In the genomic region with DNA sequence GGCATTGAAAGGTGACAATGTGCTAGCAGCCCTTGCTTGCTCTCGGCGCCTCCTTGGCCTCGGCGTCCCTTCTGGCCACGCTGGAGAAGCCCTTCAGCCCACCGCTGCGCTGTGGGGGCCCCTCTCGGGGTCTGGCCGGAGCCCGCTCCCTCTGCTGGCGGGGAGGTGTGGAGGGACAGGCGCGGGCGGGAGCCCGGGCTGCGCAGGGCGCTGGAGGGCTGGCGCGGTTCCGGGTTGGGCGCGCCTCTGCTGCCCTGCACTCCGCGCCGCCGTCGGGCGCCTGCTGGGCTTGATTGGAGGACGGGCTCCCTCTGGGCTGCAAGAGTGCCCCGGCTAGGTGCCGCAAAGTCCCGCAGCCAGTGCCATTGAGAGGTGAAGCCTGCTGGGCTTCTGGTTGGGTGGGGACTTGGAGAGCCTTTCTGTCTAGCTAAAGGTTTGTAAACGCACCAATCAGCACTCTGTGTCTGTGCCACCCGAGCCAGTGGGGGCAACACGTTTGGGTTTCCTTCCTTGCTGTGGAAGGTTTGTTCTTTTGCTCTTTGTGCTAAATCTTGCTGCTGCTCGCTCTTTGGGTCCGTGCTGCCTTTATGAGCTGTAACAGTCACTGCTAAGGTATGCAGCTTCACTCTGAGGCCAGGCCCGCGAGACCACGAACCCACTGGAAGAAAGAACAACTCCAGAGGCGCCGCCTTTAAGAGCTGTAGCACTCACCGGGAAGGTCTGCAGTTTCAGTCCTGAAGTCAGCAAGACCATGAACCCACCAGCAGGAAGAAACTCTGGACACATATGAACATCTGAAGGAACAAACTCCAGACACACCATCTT, we compare ENCODE assay signal across 11 cellular contexts. TPM values are rescaled to one million over a fixed set of nuclear protein-coding genes. Genes with fewer than 3 reads are reported as not detected.
DNase-seq lines count a peak whose midpoint lies in the region; ATAC-seq and TF ChIP-seq lines count a peak whose summit lies in the region.
"Had no signal": no experiment of that assay in that cellular context is flagged by ENCODE, and none has a peak within 500 bp of the region (broad histone marks: within the 10 kb centered on the region; RNA-seq: fewer than 3 reads in every experiment).

No MANE protein-coding gene starts in this region.

- TF ChIP-seq CTCF in AG10803 (conservative IDR thresholded peaks at IDR 0.05; ENCODE audit: low read length) (no peak), astrocyte of the spinal cord (IDR thresholded peaks at IDR 0.05; ENCODE audit: low read depth, low read length) (no peak), GM10248 (IDR thresholded peaks at IDR 0.05; ENCODE audit: control extremely low read depth, extremely low read depth, low read depth, missing control alignments) (no peak)

- CTCF ChIA-PET in GM10248 (lab: Yijun Ruan, JAX), result interaction anchor here (1.5 kb wide), 1 partner anchor 12 kb away, joined by 4 read pairs; no protein-coding TSS in a partner anchor

- POLR2A ChIA-PET in GM10248 (lab: Yijun Ruan, JAX), result no interaction called here

- peak; percentile 56 for DNase-seq in AG10803 (ENCODE audit: low read depth)
- peak; percentile 80 for DNase-seq in M059J (ENCODE audit: low read depth)
- DNase-seq in astrocyte of the spinal cord (ENCODE audit: low read depth, low spot score), result peak; percentile 85
- peak; percentile 38 for DNase-seq in kidney glomerular epithelial cell (lab: John Stamatoyannopoulos, UW)
- no peak for DNase-seq in activated T-cell treated with anti-CD3 and anti-CD28 coated beads, Interleukin-2, amount 50 U/mL, for 1 hour
- no peak for DNase-seq in activated gamma-delta T cell (lab: John Stamatoyannopoulos, UW)
- no peak for DNase-seq in GM10248 (ENCODE audit: extremely low spot score)
- DNase-seq: effector CD8-positive, alpha-beta T cell; posterior cingulate gyrus had no signal

- in situ Hi-C loops in astrocyte of the spinal cord (cut with HindIII; ENCODE audit: low sequenced_read_pairs), result no loop called here

- no peak overlapping the region for H3K4me3 ChIP-seq in AG10803 (ENCODE audit: low read length)
- H3K4me3 ChIP-seq in astrocyte of the spinal cord (ENCODE audit: low read depth, low read length), result no peak overlapping the region

- no peak for ATAC-seq in GM18517 (IDR thresholded peaks at IDR 0.05; ENCODE audit: unreplicated experiment)
- ATAC-seq: activated T-helper 17 cell treated with anti-CD3 and anti-CD28 coated beads, Interleukin-2, amount 50 U/mL, for 72 hours had no signal

RNA-seq across cellular contexts. Expression of a gene that starts 14.8 kb away (rescaled TPM):
- 91.1 and 97.3 TPM in 2 replicates for total RNA-seq in M059J (2014; rRNA removed; shearing (Covaris generic))

RNA-seq across cellular contexts. Expression of a gene that starts 27.9 kb away (rescaled TPM):
- total RNA-seq in M059J (2014; rRNA removed; shearing (Covaris generic)), result 16.5 and 19.0 TPM in 2 replicates

Comparison
In these comparisons a context has a peak if more than half of its experiments do, and no peak if none do; other contexts are left out.
1. DNase-seq: peak in AG10803 (single experiment), M059J (single experiment), astrocyte of the spinal cord (single experiment) and kidney glomerular epithelial cell (single experiment); none in activated T-cell treated with anti-CD3 and anti-CD28 coated beads, Interleukin-2, amount 50 U/mL, for 1 hour (single experiment), activated gamma-delta T cell (single experiment) and GM10248 (single experiment).